1 cellular context compared by ENCODE assay signal in genomic region chr16:89144681-89145080, GRCh38.
TF ChIP-seq lines count a peak whose summit lies in the region.

No MANE protein-coding gene starts in this region.

TF ChIP-seq in SK-N-SH, 30 proteins besides CTCF, POLR2A, EP300 and RAD21 (continued from another document):
- TF ChIP-seq PBX3 (IDR thresholded peaks at IDR 0.05) = no peak
TF ChIP-seq in SK-N-SH: peak in this region for 0.
